ENCODE assay signal across 33 cellular contexts in the genomic region with DNA sequence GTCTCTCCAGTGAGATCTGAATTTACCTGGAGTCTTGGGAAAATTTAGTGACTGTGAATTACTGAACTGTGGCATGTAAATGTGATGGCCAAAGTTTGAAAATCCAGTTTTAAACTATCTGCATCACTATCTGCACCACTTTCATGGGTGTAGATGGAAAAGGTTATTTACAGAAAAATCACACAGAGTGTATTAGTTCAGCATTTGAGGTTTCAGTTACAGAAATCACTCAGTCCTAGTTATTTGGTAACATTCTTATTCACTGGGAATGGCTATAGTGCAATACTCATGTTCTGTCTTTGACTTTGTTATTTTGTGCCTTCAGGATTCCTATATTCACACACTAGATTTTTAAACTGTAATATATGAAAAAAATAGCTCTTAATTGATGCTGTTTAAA.
"Had no signal": no experiment of that assay in that cellular context is flagged by ENCODE, and none has a peak within 500 bp of the region (broad histone marks: within the 10 kb centered on the region; RNA-seq: fewer than 3 reads in every experiment).

No MANE protein-coding gene starts in this region.

- H3K27me3 Mint-ChIP-seq: natural killer cell treated with Interleukin-12 subunit alpha and Interleukin-12 subunit beta and Interleukin-15 and Interleukin-18, amount 100 ng/mL, for 72 hours; progenitor cell of endocrine pancreas; stimulated activated memory B cell treated with anti-CD40 and anti-IgM and Interleukin-4, amounts not matched to agents 10 μg/mL and 1 μg/mL and 100 μg/mL, for 72 hours; stimulated activated naive CD8-positive, alpha-beta T cell treated with anti-CD3 and anti-CD28 coated beads, Interleukin-15, amount 100 ng/mL, for 72 hours; type B pancreatic cell had no signal

- DNase-seq: naive thymus-derived CD8-positive, alpha-beta T cell; nephron progenitor cell; occipital lobe; ovary; posterior cingulate gyrus; psoas muscle; right cardiac atrium; right lobe of liver; sigmoid colon; spleen; stimulated activated CD4-positive, alpha-beta T cell treated with anti-CD3 and anti-CD28 coated beads, Interleukin-12 subunit alpha, Interleukin-12 subunit beta, amount 100 ng/mL, for 4 hours; stimulated activated CD4-positive, alpha-beta T cell treated with anti-CD3 and anti-CD28 coated beads, Interleukin-1b, Interleukin-23, amount 100 ng/mL, for 48 hours; stimulated activated CD4-positive, alpha-beta T cell treated with anti-CD3 and anti-CD28 coated beads, Interleukin-4, amount 100 ng/mL, for 1 hour; stimulated activated CD4-positive, alpha-beta T cell treated with anti-CD3 and anti-CD28 coated beads, Interleukin-4, amount 100 ng/mL, for 4 hours; stimulated activated CD8-positive, alpha-beta memory T cell treated with anti-CD3 and anti-CD28 coated beads, Interleukin-4, amount 100 ng/mL, for 48 hours; stimulated activated naive CD4-positive, alpha-beta T cell; stimulated activated naive CD8-positive, alpha-beta T cell treated with anti-CD3 and anti-CD28 coated beads, Interleukin-15, amount 100 ng/mL, for 72 hours; stimulated activated naive CD8-positive, alpha-beta T cell treated with anti-CD3 and anti-CD28 coated beads, Interleukin-15, Interleukin-2, amounts not matched to agents 100 U/mL and 50 U/mL, for 24 hours; substantia nigra; testis; tibial artery; transverse colon; upper lobe of right lung; uterus had no signal

- H3K4me2 ChIP-seq: smooth muscle cell had no signal

- H3K27me3 ChIP-seq: neutrophil, ovary, right lobe of liver, sigmoid colon, spleen, suprapubic skin, testis, tibial artery, transverse colon, upper lobe of right lung, uterus had no signal

- H3K4me1 Mint-ChIP-seq: naive thymus-derived CD8-positive, alpha-beta T cell; nephron progenitor cell; neural crest cell; stimulated activated memory B cell treated with anti-CD40 and anti-IgM and Interleukin-4, amounts not matched to agents 10 μg/mL and 1 μg/mL and 100 μg/mL, for 72 hours; stimulated activated naive CD8-positive, alpha-beta T cell treated with anti-CD3 and anti-CD28 coated beads, Interleukin-15, amount 100 ng/mL, for 72 hours had no signal

- H2AFZ ChIP-seq: parathyroid adenoma had no signal

- H3K4me3 Mint-ChIP-seq: naive thymus-derived CD8-positive, alpha-beta T cell; natural killer cell treated with Interleukin-12 subunit alpha and Interleukin-12 subunit beta and Interleukin-15 and Interleukin-18, amount 100 ng/mL, for 72 hours; nephron progenitor cell; neural crest cell; stimulated activated memory B cell treated with anti-CD40 and anti-IgM and Interleukin-4, amounts not matched to agents 10 μg/mL and 1 μg/mL and 100 μg/mL, for 72 hours; stimulated activated naive CD8-positive, alpha-beta T cell treated with anti-CD3 and anti-CD28 coated beads, Interleukin-15, amount 100 ng/mL, for 72 hours; type B pancreatic cell had no signal

- H3K79me2 ChIP-seq: parathyroid adenoma had no signal

- H3K27ac ChIP-seq: neutrophil, ovary, parathyroid adenoma, psoas muscle, right lobe of liver, sigmoid colon, spleen, suprapubic skin, testis, tibial artery, transverse colon, upper lobe of right lung, uterus had no signal

- H3K9ac ChIP-seq: parathyroid adenoma had no signal

- H3K36me3 Mint-ChIP-seq: stimulated activated memory B cell treated with anti-CD40 and anti-IgM and Interleukin-4, amounts not matched to agents 10 μg/mL and 1 μg/mL and 100 μg/mL, for 72 hours; type B pancreatic cell had no signal

- ATAC-seq: naive thymus-derived CD8-positive, alpha-beta T cell; natural killer cell treated with Interleukin-12 subunit alpha and Interleukin-12 subunit beta and Interleukin-15 and Interleukin-18, amount 100 ng/mL, for 72 hours; psoas muscle; right cardiac atrium; right lobe of liver; stimulated activated memory B cell treated with anti-CD40 and anti-IgM and Interleukin-4, amounts not matched to agents 10 μg/mL and 1 μg/mL and 100 μg/mL, for 72 hours; stimulated activated naive CD8-positive, alpha-beta T cell treated with anti-CD3 and anti-CD28 coated beads, Interleukin-15, amount 100 ng/mL, for 72 hours; stimulated activated naive CD8-positive, alpha-beta T cell treated with anti-CD3 and anti-CD28 coated beads, Interleukin-15, Interleukin-2, amounts not matched to agents 100 U/mL and 50 U/mL, for 24 hours; upper lobe of right lung had no signal

- H3K36me3 ChIP-seq: neutrophil, ovary, right lobe of liver, sigmoid colon, spleen, suprapubic skin, tibial artery, transverse colon, upper lobe of right lung, uterus had no signal

- H3K4me1 ChIP-seq: parathyroid adenoma, psoas muscle, right lobe of liver, sigmoid colon, spleen, suprapubic skin, testis, tibial artery, transverse colon, upper lobe of right lung, uterus had no signal

- H3K9me3 ChIP-seq: neutrophil, ovary, psoas muscle, right lobe of liver, suprapubic skin, testis, tibial artery, upper lobe of right lung, uterus had no signal

- H3K4me3 ChIP-seq: ovary, psoas muscle, right lobe of liver, sigmoid colon, smooth muscle cell, spleen, suprapubic skin, testis, tibial artery, transverse colon, upper lobe of right lung, uterus had no signal

- H3K27ac Mint-ChIP-seq: naive thymus-derived CD8-positive, alpha-beta T cell; natural killer cell treated with Interleukin-12 subunit alpha and Interleukin-12 subunit beta and Interleukin-15 and Interleukin-18, amount 100 ng/mL, for 72 hours; nephron progenitor cell; progenitor cell of endocrine pancreas; stimulated activated memory B cell treated with anti-CD40 and anti-IgM and Interleukin-4, amounts not matched to agents 10 μg/mL and 1 μg/mL and 100 μg/mL, for 72 hours; stimulated activated naive CD8-positive, alpha-beta T cell treated with anti-CD3 and anti-CD28 coated beads, Interleukin-15, amount 100 ng/mL, for 72 hours; type B pancreatic cell had no signal
